ENCODE assay signal across 28 cellular contexts in the genomic region with DNA sequence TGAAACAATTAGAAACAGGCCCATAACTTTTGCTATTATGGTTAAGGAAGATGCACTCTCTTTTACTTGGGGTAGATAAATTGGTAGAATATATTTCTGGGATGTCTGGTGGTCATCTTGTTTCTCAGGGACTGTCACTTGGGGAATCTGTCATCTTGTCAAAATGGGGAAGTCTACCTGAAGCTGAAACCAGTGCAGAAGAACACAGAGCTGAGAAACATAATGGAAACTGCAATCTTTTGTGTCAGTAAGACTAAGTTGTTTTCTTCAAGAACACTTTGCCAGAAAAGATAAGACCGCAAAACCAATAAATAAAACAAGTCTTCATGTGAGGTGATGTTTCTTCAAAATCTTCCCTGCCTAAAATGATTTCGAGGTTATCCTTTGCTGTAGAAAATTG.
A peak's percentile ranks its signal among the peaks of the same experiment; 100 is the strongest.
DNase-seq lines count a peak whose midpoint lies in the region; ATAC-seq, FAIRE-seq and TF ChIP-seq lines count a peak whose summit lies in the region.
"Had no signal": no experiment of that assay in that cellular context is flagged by ENCODE, and none has a peak within 500 bp of the region (broad histone marks: within the 10 kb centered on the region; RNA-seq: fewer than 3 reads in every experiment).

No MANE protein-coding gene starts in this region.

- H3K27ac Mint-ChIP-seq in mesothelial cell of epicardium (peak overlapping the region; percentile 22), HFFc6 (no peak overlapping the region)
- H3K27ac Mint-ChIP-seq: CD14-positive monocyte; CD8-positive, alpha-beta memory T cell had no signal

- peak; percentile 70 for ATAC-seq in GM19351 (IDR thresholded peaks at IDR 0.05; ENCODE audit: unreplicated experiment)
- ATAC-seq: Right ventricle myocardium inferior, SK-N-SH treated with all-trans-retinoic acid at 6 μM for 48 hours had no signal

- peaks cover 15% of the 10 kb centered on the region for H3K4me1 Mint-ChIP-seq in mesothelial cell of epicardium
- no peaks in the 10 kb centered on the region for H3K4me1 Mint-ChIP-seq in HFFc6 (ENCODE audit: low read depth)
- H3K4me1 Mint-ChIP-seq: CD14-positive monocyte; CD8-positive, alpha-beta memory T cell had no signal

- FAIRE-seq in GM12891 (lab: Jason Lieb, UNC) = no peak
- FAIRE-seq: GM18507, HTR-8/SVneo had no signal

- TF ChIP-seq CTCF in mesothelial cell of epicardium (IDR thresholded peaks at IDR 0.05; ENCODE audit: unreplicated experiment) = no peak
- TF ChIP-seq CTCF in HFFc6 (IDR thresholded peaks at IDR 0.05) = no peak

- H3K36me3 Mint-ChIP-seq in mesothelial cell of epicardium = no peaks in the 10 kb centered on the region
- H3K36me3 Mint-ChIP-seq in HFFc6 (ENCODE audit: low read depth) = no peaks in the 10 kb centered on the region
- H3K36me3 Mint-ChIP-seq: CD14-positive monocyte; CD8-positive, alpha-beta memory T cell had no signal

- H3K27me3 Mint-ChIP-seq in mesothelial cell of epicardium (ENCODE audit: low read depth) = no peaks in the 10 kb centered on the region
- H3K27me3 Mint-ChIP-seq in HFFc6 (ENCODE audit: insufficient read depth) = no peaks in the 10 kb centered on the region; the same call in 1 of the 2 replicates
- H3K27me3 Mint-ChIP-seq: CD8-positive, alpha-beta memory T cell had no signal

- H3K9me3 Mint-ChIP-seq in mesothelial cell of epicardium (no peaks in the 10 kb centered on the region), HFFc6 (peaks cover 10% of the 10 kb centered on the region)
- H3K9me3 Mint-ChIP-seq: CD14-positive monocyte had no signal

- no peak overlapping the region for H3K4me3 Mint-ChIP-seq in mesothelial cell of epicardium
- no peak overlapping the region for H3K4me3 Mint-ChIP-seq in HFFc6
- H3K4me3 Mint-ChIP-seq: CD14-positive monocyte; CD8-positive, alpha-beta memory T cell had no signal

- TF ChIP-seq POLR2A in GM12891 (IDR thresholded peaks at IDR 0.05; ENCODE audit: low read depth, low read length) = no peak

- DNase-seq in GM12891 (ENCODE audit: insufficient read length, low spot score) (no peak), NCI-H69 (lab: John Stamatoyannopoulos, UW) (peak; percentile 34), mesothelial cell of epicardium (ENCODE audit: low spot score in 2 of 2, unreplicated experiment in 2 of 2) (no peak), HFFc6 (no peak), NCI-H524 (lab: John Stamatoyannopoulos, UW) (no peak)
- no peak for DNase-seq in stimulated activated CD4-positive, alpha-beta T cell treated with anti-CD3 and anti-CD28 coated beads, Interleukin-4, amount 100 ng/mL, for 4 hours
- DNase-seq: 8988T; ACHN; BE2C; CD8-positive, alpha-beta memory T cell; DMS 273 treated with DMSO at 0.1 percent for 48 hours; DMS79; EL; GDM1; GM23248; H7; NCI-H1048; NCI-H1417; NCI-H1694; NCI-H2029 treated with DMSO at 0.1 percent for 48 hours; NCI-H2227 treated with DMSO at 0.1 percent for 48 hours; SJCRH30 had no signal

TF ChIP-seq in GM12891, 5 proteins besides CTCF, POLR2A, EP300 and RAD21:
- TF ChIP-seq SPI1 (IDR thresholded peaks at IDR 0.05; ENCODE audit: low read depth, low read length) (peak; percentile 77), POLR2AphosphoS5 (IDR thresholded peaks at IDR 0.05; ENCODE audit: low read depth, low read length) (no peak)
